In genomic region chr7:93882481-93882880, GRCh38 we compare ENCODE assay signal across 10 cellular contexts. TPM values are rescaled to one million over a fixed set of nuclear protein-coding genes. Genes with fewer than 3 reads are reported as not detected.
"Had no signal": no experiment of that assay in that cellular context is flagged by ENCODE, and none has a peak within 500 bp of the region (broad histone marks: within the 10 kb centered on the region; RNA-seq: fewer than 3 reads in every experiment).

No MANE protein-coding gene starts in this region.

- DNase-seq: H9, HFFc6 had no signal

- H3K4me3 ChIP-seq: GM23338 had no signal

- ATAC-seq: GM23338, HCT116, HepG2 had no signal

- H3K27ac ChIP-seq: HL-60 had no signal

- H2AFZ ChIP-seq: GM23338 had no signal

- FAIRE-seq: H1, H54, HepG2 had no signal

- H3K4me2 ChIP-seq: GM23338 had no signal

RNA-seq across cellular contexts. Expression of gene TFPI2, which starts 8.1 kb away (rescaled TPM):
- total RNA-seq: HT1080 had no signal
- polyA plus RNA-seq: IgD-negative memory B cell had no signal

RNA-seq across cellular contexts. Expression of gene GNGT1, which starts 23.9 kb away (rescaled TPM):
- total RNA-seq: GM23338, HepG2, HFFc6, HT1080 had no signal
- polyA plus RNA-seq: H1, HepG2, IgD-negative memory B cell had no signal

RNA-seq across cellular contexts. Expression of gene GNG11, which starts 39.1 kb away (rescaled TPM):
- total RNA-seq: HepG2 had no signal
- polyA plus RNA-seq: HepG2 had no signal
